10 cellular contexts compared by ENCODE assay signal in the genomic region with DNA sequence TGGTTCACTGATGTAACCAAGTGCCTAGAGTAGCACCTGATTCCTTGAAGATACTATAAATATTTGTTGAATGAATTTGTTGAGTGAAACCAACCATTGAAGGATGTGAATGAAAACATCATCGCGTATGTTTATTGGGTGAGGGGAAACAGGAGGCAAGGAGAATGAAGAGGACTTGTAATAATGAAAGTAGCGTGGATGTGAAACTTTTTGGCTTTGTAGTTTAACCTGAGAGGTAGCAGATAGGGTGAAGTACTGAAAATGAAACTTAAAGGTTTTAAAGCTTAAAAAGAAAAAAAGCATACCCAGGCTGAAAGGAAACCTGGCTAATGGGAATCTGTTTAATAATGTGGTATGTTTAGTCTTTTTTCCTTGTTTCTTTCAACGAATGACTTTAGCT.
DNase-seq lines count a peak whose midpoint lies in the region; ATAC-seq and TF ChIP-seq lines count a peak whose summit lies in the region.
"Had no signal": no experiment of that assay in that cellular context is flagged by ENCODE, and none has a peak within 500 bp of the region (broad histone marks: within the 10 kb centered on the region; RNA-seq: fewer than 3 reads in every experiment).

No MANE protein-coding gene starts in this region.

- no peak for TF ChIP-seq CTCF in MM.1S (IDR thresholded peaks at IDR 0.05; ENCODE audit: low read length)

- H2AFZ ChIP-seq in MM.1S (ENCODE audit: low read length), result no peak overlapping the region

- no peaks in the 10 kb centered on the region for H3K36me3 ChIP-seq in MM.1S (replicated peaks; ENCODE audit: insufficient read depth, low read length)

- no peak overlapping the region; the same call in 1 of the 2 replicates for H3K9ac ChIP-seq in MM.1S (ENCODE audit: low read length)

- H3K4me3 ChIP-seq in MM.1S (ENCODE audit: low read length), result peak overlapping the region; percentile 45
- H3K4me3 ChIP-seq: body of pancreas, skin epidermis had no signal

- H3K4me2 ChIP-seq in MM.1S (ENCODE audit: low read depth, low read length), result peak overlapping the region; percentile 59

- H3K27me3 Mint-ChIP-seq in activated naive CD4-positive, alpha-beta T cell treated with anti-CD3 and anti-CD28 coated beads, Interleukin-2, amount 50 U/mL, for 24 hours, result no peaks in the 10 kb centered on the region

- H3K36me3 Mint-ChIP-seq in activated naive CD4-positive, alpha-beta T cell treated with anti-CD3 and anti-CD28 coated beads, Interleukin-2, amount 50 U/mL, for 24 hours, result peaks cover 4% of the 10 kb centered on the region

- H3K4me1 ChIP-seq in MM.1S (ENCODE audit: low read length), result peaks cover 30% of the 10 kb centered on the region

- peaks cover 19% of the 10 kb centered on the region for H3F3A ChIP-seq in MM.1S (ENCODE audit: insufficient read depth, low read length)

- peak; percentile 74 for ATAC-seq in HG02678 (IDR thresholded peaks at IDR 0.05; ENCODE audit: unreplicated experiment)
- ATAC-seq in stimulated activated naive CD8-positive, alpha-beta T cell treated with anti-CD3 and anti-CD28 coated beads, Interleukin-15, Interleukin-2, amounts not matched to agents 100 U/mL and 50 U/mL, for 24 hours, result peak; percentile 65
- ATAC-seq: body of pancreas had no signal

- peak overlapping the region; percentile 67 for H3K4me3 Mint-ChIP-seq in activated naive CD4-positive, alpha-beta T cell treated with anti-CD3 and anti-CD28 coated beads, Interleukin-2, amount 50 U/mL, for 24 hours

- H3K27me3 ChIP-seq in MM.1S (replicated peaks; ENCODE audit: insufficient read depth, low read length), result no peaks in the 10 kb centered on the region
- H3K27me3 ChIP-seq: body of pancreas had no signal

- DNase-seq in activated naive CD4-positive, alpha-beta T cell treated with anti-CD3 and anti-CD28 coated beads, Interleukin-2, amount 50 U/mL, for 16 hours, result no peak
- DNase-seq in MM.1S, result peak; percentile 89
- DNase-seq in stimulated activated naive CD8-positive, alpha-beta T cell treated with anti-CD3 and anti-CD28 coated beads, Interleukin-15, Interleukin-2, amounts not matched to agents 100 U/mL and 50 U/mL, for 24 hours, result no peak
- DNase-seq in iPS-NIHi11 (ENCODE audit: low spot score), result no peak
- no peak for DNase-seq in NCI-H524 treated with DMSO at 0.1 percent for 48 hours (lab: John Stamatoyannopoulos, UW)
- no peak for DNase-seq in epidermal melanocyte (ENCODE audit: insufficient read length, low spot score)
- DNase-seq: body of pancreas had no signal

- H3K4me1 Mint-ChIP-seq in activated naive CD4-positive, alpha-beta T cell treated with anti-CD3 and anti-CD28 coated beads, Interleukin-2, amount 50 U/mL, for 24 hours, result peaks cover 75% of the 10 kb centered on the region

- H3K27ac ChIP-seq in MM.1S (ENCODE audit: low read length), result peak overlapping the region; percentile 41; the same call in 1 of the 2 replicates
- H3K27ac ChIP-seq: body of pancreas had no signal

- H4K20me1 ChIP-seq in MM.1S (ENCODE audit: insufficient read depth, low read length), result no peaks in the 10 kb centered on the region

- H3K79me2 ChIP-seq in MM.1S (ENCODE audit: low read length), result peaks cover 87% of the 10 kb centered on the region

- H3K9me3 ChIP-seq in MM.1S (replicated peaks; ENCODE audit: insufficient read depth, low read length), result no peaks in the 10 kb centered on the region
- H3K9me3 ChIP-seq: body of pancreas had no signal

- no peaks in the 10 kb centered on the region for H3K9me2 ChIP-seq in MM.1S (replicated peaks; ENCODE audit: insufficient read depth, low read length)

- H3K9me3 Mint-ChIP-seq in activated naive CD4-positive, alpha-beta T cell treated with anti-CD3 and anti-CD28 coated beads, Interleukin-2, amount 50 U/mL, for 24 hours, result no peaks in the 10 kb centered on the region

- H3K27ac Mint-ChIP-seq in activated naive CD4-positive, alpha-beta T cell treated with anti-CD3 and anti-CD28 coated beads, Interleukin-2, amount 50 U/mL, for 24 hours, result peak overlapping the region; percentile 36
